ENCODE assay signal across 20 cellular contexts in the genomic region with DNA sequence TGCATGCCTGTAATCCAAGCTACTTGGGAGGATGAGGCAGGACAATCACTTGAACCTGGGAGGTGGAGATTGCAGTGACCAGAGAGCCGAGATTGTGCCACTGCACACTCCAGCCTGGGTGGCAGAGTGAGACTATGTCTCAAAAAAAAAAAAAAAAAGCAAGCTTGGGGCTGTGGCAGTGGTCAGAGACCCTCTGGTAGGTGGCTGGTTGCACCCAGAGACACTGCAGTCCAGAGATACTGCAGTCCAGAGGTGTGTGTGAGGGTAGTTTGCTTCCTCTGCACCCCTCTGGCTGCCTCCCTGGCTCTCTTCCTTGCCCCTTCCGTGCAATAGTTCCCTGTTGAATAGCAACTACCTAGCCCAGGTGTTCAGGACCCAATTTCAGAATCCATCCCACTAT. TPM values are rescaled to one million over a fixed set of nuclear protein-coding genes. Genes with fewer than 3 reads are reported as not detected.
DNase-seq lines count a peak whose midpoint lies in the region; ATAC-seq lines count a peak whose summit lies in the region.
"Had no signal": no experiment of that assay in that cellular context is flagged by ENCODE, and none has a peak within 500 bp of the region (broad histone marks: within the 10 kb centered on the region; RNA-seq: fewer than 3 reads in every experiment).

No MANE protein-coding gene starts in this region.

- H3K9me3 ChIP-seq in muscle layer of duodenum (ENCODE audit: control insufficient read depth in 1 of 2, low read length in 2 of 2) = no peaks in the 10 kb centered on the region

- H3K27me3 ChIP-seq in muscle layer of duodenum (ENCODE audit: low read depth, low read length) = no peaks in the 10 kb centered on the region

- ATAC-seq in activated CD4-positive, CD25-positive, alpha-beta regulatory T cell treated with anti-CD3 and anti-CD28 coated beads, Interleukin-2, amount 50 U/mL, for 24 hours = no peak

- DNase-seq in activated naive CD4-positive, alpha-beta T cell treated with anti-CD3 and anti-CD28 coated beads for 36 hours = no peak
- no peak for DNase-seq in activated naive CD4-positive, alpha-beta T cell treated with Interleukin-2 at 50 U/mL for 16 hours
- no peak for DNase-seq in activated CD4-positive, alpha-beta memory T cell treated with anti-CD3 and anti-CD28 coated beads, Interleukin-2, amount 10 ng/mL, durations not matched to agents 7 days and 5 days
- DNase-seq in substantia nigra (lab: John Stamatoyannopoulos, UW) = no peak
- no peak for DNase-seq in D341Med (ENCODE audit: low spot score)
- DNase-seq in NCI-H1436 (lab: John Stamatoyannopoulos, UW) = no peak
- DNase-seq: activated CD4-positive, CD25-positive, alpha-beta regulatory T cell; activated CD8-positive, alpha-beta memory T cell treated with anti-CD3 and anti-CD28 coated beads, Interleukin-2, amount 50 U/mL, for 48 hours; amniotic stem cell; Calu3; cerebellar nuclear complex; IMR-90; kidney glomerular epithelial cell; MV-4-11; NCI-H2029 treated with DMSO at 0.1 percent for 48 hours; NCI-H510A; occipital lobe; stimulated activated CD4-positive, alpha-beta T cell treated with anti-CD3 and anti-CD28 coated beads, Interleukin-1b, Interleukin-23, amount 100 ng/mL, for 48 hours had no signal

- peak overlapping the region; percentile 95 for H3K27ac Mint-ChIP-seq in activated naive CD4-positive, alpha-beta T cell treated with anti-CD3 and anti-CD28 coated beads for 36 hours
- H3K27ac Mint-ChIP-seq in activated CD4-positive, alpha-beta memory T cell treated with anti-CD3 and anti-CD28 coated beads, Interleukin-2, amount 10 ng/mL, durations not matched to agents 7 days and 5 days = no peak overlapping the region

- peaks cover 9 to 20% of the 10 kb centered on the region in 2 donors for H3K4me1 ChIP-seq in muscle layer of duodenum (ENCODE audit: control insufficient read depth in 1 of 2, insufficient read depth in 2 of 2, low read length in 2 of 2)

- CTCF ChIA-PET in activated naive CD4-positive, alpha-beta T cell treated with anti-CD3 and anti-CD28 coated beads for 36 hours (lab: Charles Lee) = interaction anchor here (0.6 to 4.6 kb wide), 10 partner anchors 11 to 167 kb away, joined by 3 to 38 read pairs (median 4); a partner anchor contains a TSS
- CTCF ChIA-PET in activated CD4-positive, alpha-beta memory T cell treated with anti-CD3 and anti-CD28 coated beads, Interleukin-2, amount 10 ng/mL, durations not matched to agents 7 days and 5 days (lab: Charles Lee) = interaction anchor here (1.1 to 5.0 kb wide), 7 partner anchors 11 to 142 kb away, joined by 3 to 53 read pairs (median 24); a partner anchor contains a TSS

- H3K27ac ChIP-seq in muscle layer of duodenum (ENCODE audit: low read length) (peak overlapping the region; percentile 90), substantia nigra (ENCODE audit: low read depth, low read length, poor library complexity, severe bottlenecking) (peak overlapping the region; percentile 92)

- H3K4me3 Mint-ChIP-seq in activated naive CD4-positive, alpha-beta T cell treated with anti-CD3 and anti-CD28 coated beads for 36 hours = peak overlapping the region; percentile 84
- peak overlapping the region; percentile 91 for H3K4me3 Mint-ChIP-seq in activated CD4-positive, alpha-beta memory T cell treated with anti-CD3 and anti-CD28 coated beads, Interleukin-2, amount 10 ng/mL, durations not matched to agents 7 days and 5 days

- H3K4me3 ChIP-seq in muscle layer of duodenum (ENCODE audit: low read depth in 1 of 2, low read length in 2 of 2) = no peak overlapping the region

- H3K36me3 ChIP-seq in muscle layer of duodenum (ENCODE audit: control insufficient read depth in 1 of 2, insufficient read depth in 2 of 2, low read length in 2 of 2) = no peaks in the 10 kb centered on the region

- intact Hi-C loops in activated naive CD4-positive, alpha-beta T cell treated with anti-CD3 and anti-CD28 coated beads for 36 hours (cut with micrococcal nuclease) = no loop called here

- H3K9me3 Mint-ChIP-seq in activated naive CD4-positive, alpha-beta T cell treated with anti-CD3 and anti-CD28 coated beads for 36 hours = no peaks in the 10 kb centered on the region
- no peaks in the 10 kb centered on the region for H3K9me3 Mint-ChIP-seq in activated CD4-positive, alpha-beta memory T cell treated with anti-CD3 and anti-CD28 coated beads, Interleukin-2, amount 10 ng/mL, durations not matched to agents 7 days and 5 days

- peaks cover 3% of the 10 kb centered on the region for H3K36me3 Mint-ChIP-seq in activated naive CD4-positive, alpha-beta T cell treated with anti-CD3 and anti-CD28 coated beads for 36 hours (ENCODE audit: low read depth)
- H3K36me3 Mint-ChIP-seq in activated CD4-positive, alpha-beta memory T cell treated with anti-CD3 and anti-CD28 coated beads, Interleukin-2, amount 10 ng/mL, durations not matched to agents 7 days and 5 days (ENCODE audit: low read depth) = peaks cover 45% of the 10 kb centered on the region

- H3K4me1 Mint-ChIP-seq in activated naive CD4-positive, alpha-beta T cell treated with anti-CD3 and anti-CD28 coated beads for 36 hours (ENCODE audit: low read depth) = peaks cover 24% of the 10 kb centered on the region
- H3K4me1 Mint-ChIP-seq in activated CD4-positive, alpha-beta memory T cell treated with anti-CD3 and anti-CD28 coated beads, Interleukin-2, amount 10 ng/mL, durations not matched to agents 7 days and 5 days = peaks cover 29% of the 10 kb centered on the region

- POLR2A ChIA-PET in activated CD4-positive, alpha-beta memory T cell treated with anti-CD3 and anti-CD28 coated beads, Interleukin-2, amount 10 ng/mL, durations not matched to agents 7 days and 5 days (lab: Charles Lee) = interaction anchor here (0.5 to 8.4 kb wide), 13 partner anchors 10 to 178 kb away, joined by 3 to 366 read pairs (median 8); a partner anchor contains a TSS

- no peaks in the 10 kb centered on the region for H3K27me3 Mint-ChIP-seq in activated naive CD4-positive, alpha-beta T cell treated with anti-CD3 and anti-CD28 coated beads for 36 hours (ENCODE audit: low read depth)
- no peaks in the 10 kb centered on the region for H3K27me3 Mint-ChIP-seq in activated CD4-positive, alpha-beta memory T cell treated with anti-CD3 and anti-CD28 coated beads, Interleukin-2, amount 10 ng/mL, durations not matched to agents 7 days and 5 days

RNA-seq across cellular contexts. Expression of a gene that starts 1.7 kb away (rescaled TPM):
- 10 to 100 TPM; 17.0 to 19.3 TPM for total RNA-seq in activated naive CD4-positive, alpha-beta T cell treated with anti-CD3 and anti-CD28 coated beads for 36 hours
- 10 to 100 TPM; 17.9 to 20.3 TPM for total RNA-seq in activated CD4-positive, alpha-beta memory T cell treated with anti-CD3 and anti-CD28 coated beads, Interleukin-2, amount 10 ng/mL, durations not matched to agents 7 days and 5 days

RNA-seq across cellular contexts. Expression of a gene that starts 34.2 kb away (rescaled TPM):
- 100 to 1,000 TPM; 143 to 147 TPM for total RNA-seq in activated naive CD4-positive, alpha-beta T cell treated with anti-CD3 and anti-CD28 coated beads for 36 hours
- total RNA-seq in activated CD4-positive, alpha-beta memory T cell treated with anti-CD3 and anti-CD28 coated beads, Interleukin-2, amount 10 ng/mL, durations not matched to agents 7 days and 5 days = 100 to 1,000 TPM; 150 to 157 TPM
